In the genomic region with DNA sequence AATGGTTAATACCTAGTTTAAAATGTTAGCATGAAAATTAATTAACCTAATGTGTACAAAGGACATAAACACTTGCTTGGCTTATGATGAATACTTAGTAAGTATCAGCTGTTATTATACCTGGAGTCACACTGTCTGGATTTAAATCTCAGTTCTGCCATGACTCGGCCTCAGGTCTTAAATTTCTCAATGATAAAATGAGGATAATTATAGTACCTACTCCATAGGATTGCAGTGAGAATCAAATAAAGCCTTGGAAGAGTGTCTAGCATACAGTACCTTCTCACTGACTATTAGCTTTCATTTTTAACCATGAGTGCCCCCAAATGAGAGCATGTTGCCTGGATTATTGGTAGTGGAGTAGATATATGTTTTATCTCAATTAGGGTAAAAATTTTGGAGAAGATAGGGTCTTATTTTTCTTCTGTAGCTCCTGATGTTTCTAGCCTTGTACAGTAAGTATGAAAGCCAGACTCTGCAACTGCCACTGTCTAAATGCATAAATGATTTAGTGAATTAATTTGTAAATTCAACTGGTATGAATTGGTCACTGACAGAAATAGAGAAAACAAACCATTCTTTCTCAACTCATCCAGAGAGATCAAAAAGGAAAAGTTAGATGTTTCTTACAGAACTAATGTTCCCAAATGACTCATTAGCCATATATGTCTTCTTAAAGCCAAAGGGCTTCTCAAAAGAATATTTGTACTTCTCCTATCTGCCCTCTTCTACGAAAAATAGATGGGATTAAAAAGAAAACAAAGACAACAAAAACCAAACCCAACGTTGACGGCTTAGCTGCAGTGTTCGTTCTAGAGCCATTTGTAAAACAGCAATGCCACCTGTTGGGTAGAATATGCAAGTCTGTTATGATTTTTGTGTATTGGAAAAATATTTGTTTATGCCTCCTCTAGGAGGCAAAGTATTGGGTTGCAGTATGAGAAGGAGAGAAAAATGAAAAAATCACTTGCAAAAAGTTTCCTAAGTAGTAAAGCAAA, we compare ENCODE assay signal across 8 cellular contexts. TPM values are rescaled to one million over a fixed set of nuclear protein-coding genes. Genes with fewer than 3 reads are reported as not detected.
DNase-seq lines count a peak whose midpoint lies in the region; ATAC-seq and TF ChIP-seq lines count a peak whose summit lies in the region.

No MANE protein-coding gene starts in this region.

- POLR2A ChIA-PET in HCT116 (lab: Charles Lee) (no interaction called here), RWPE1 (lab: Yijun Ruan, JAX; ENCODE audit: low non-redundant PET) (no interaction called here)

- H2AFZ ChIP-seq in HCT116 (ENCODE audit: low read depth, low read length, poor library complexity, severe bottlenecking), result peak overlapping the region; percentile 58

- no TSS peak for BruUV-seq in HCT116 (replicated peaks; lab: Mats Ljungman, UMichigan)

- H3K36me3 ChIP-seq in HCT116 (ENCODE audit: control insufficient read depth in 1 of 2, insufficient read depth in 2 of 2, low read length in 2 of 2) (no peaks in the 10 kb centered on the region), tibial artery (no peaks in the 10 kb centered on the region)

- TF ChIP-seq CTCF in AG09309 (IDR thresholded peaks at IDR 0.05; ENCODE audit: control insufficient read depth, insufficient read depth, low read depth, low read length, missing control alignments), result peak; percentile 49
- TF ChIP-seq CTCF in HCT116 (IDR thresholded peaks at IDR 0.05 in 2 of 3, conservative IDR thresholded peaks at IDR 0.05 in 1 of 3; ENCODE audit: borderline replicate concordance in 1 of 3, insufficient read depth in 1 of 3, low read depth in 2 of 3, low read length in 2 of 3), result peak; percentile 41 to 90 (median 68)
- TF ChIP-seq CTCF in RWPE1 (conservative IDR thresholded peaks at IDR 0.05; ENCODE audit: low read depth), result peak; percentile 30; the same call in 1 of the 2 replicates
- peak; percentile 59 to 67 for TF ChIP-seq CTCF in tibial artery (IDR thresholded peaks at IDR 0.05)

- no peaks in the 10 kb centered on the region for H4K20me1 ChIP-seq in HCT116 (ENCODE audit: insufficient read depth)

- H3K79me2 ChIP-seq in HCT116 (ENCODE audit: insufficient read depth, low read length), result no peaks in the 10 kb centered on the region

- intact Hi-C loops in HCT116 (cut with micrococcal nuclease), result loop anchor here (1.0 to 10.0 kb wide), 5 partner anchors 193 to 1279 kb away; no protein-coding TSS in a partner anchor
- intact Hi-C loops in tibial artery (cut with DNase I; ENCODE audit: low total_unique reads), result loop anchor here (10.0 kb wide), 1 partner anchor 217 kb away; the partner anchor contains the start of gene PRRX1

- H3K4me1 ChIP-seq in HCT116 (ENCODE audit: control insufficient read depth in 1 of 2, insufficient read depth in 2 of 2, low read length in 2 of 2), result no peaks in the 10 kb centered on the region
- H3K4me1 ChIP-seq in tibial artery, result peaks cover 0 to 21% (median 3%) of the 10 kb centered on the region in 4 donors

- no peaks in the 10 kb centered on the region for H3K9me2 ChIP-seq in HCT116 (ENCODE audit: insufficient read depth)

- RAD21 ChIA-PET in HCT116 (lab: Charles Lee; ENCODE audit: low non-redundant PET in 1 of 2, low total read pairs in 2 of 2, uncharacterized antibody in 2 of 2, unreplicated experiment in 2 of 2), result interaction anchor here (0.5 to 1.2 kb wide), 2 partner anchors 48 to 192 kb away, joined by 3 to 4 read pairs; no protein-coding TSS in a partner anchor

- no peak for TF ChIP-seq POLR2A in HCT116 (IDR thresholded peaks at IDR 0.05; ENCODE audit: borderline replicate concordance, extremely low read depth, insufficient read depth, insufficient read length)

- H3K4me3 ChIP-seq in AG09309 (ENCODE audit: control insufficient read depth, low read depth, low read length), result no peak overlapping the region
- no peak overlapping the region for H3K4me3 ChIP-seq in HCT116 (replicated peaks in 1 of 2; ENCODE audit: low read depth in 1 of 2, low read length in 2 of 2)
- H3K4me3 ChIP-seq in tibial artery, result peak overlapping the region; percentile 17 to 19

- peak overlapping the region; percentile 48 for H3K4me2 ChIP-seq in HCT116 (ENCODE audit: low read length)

- no peak overlapping the region for H3K27ac ChIP-seq in HCT116 (ENCODE audit: low read depth, low read length)
- no peak overlapping the region for H3K27ac ChIP-seq in RWPE1
- no peak overlapping the region for H3K27ac ChIP-seq in tibial artery

- CTCF ChIA-PET in HCT116 (lab: Charles Lee) (interaction anchor here (1.0 kb wide), 2 partner anchors 192 to 871 kb away, joined by 3 to 4 read pairs; no protein-coding TSS in a partner anchor), RWPE1 (lab: Yijun Ruan, JAX) (interaction anchor here (0.6 to 0.7 kb wide), 2 partner anchors 33 to 1366 kb away, joined by 3 to 4 read pairs; no protein-coding TSS in a partner anchor)

- H3K9me3 ChIP-seq in HCT116 (ENCODE audit: control insufficient read depth in 1 of 2, insufficient read depth in 1 of 2, low read depth in 1 of 2, low read length in 2 of 2) (no peaks in the 10 kb centered on the region), tibial artery (no peaks in the 10 kb centered on the region)

- peak; percentile 88 for TF ChIP-seq RAD21 in HCT116 (IDR thresholded peaks at IDR 0.05; ENCODE audit: low read depth)

- H3K27me3 ChIP-seq in HCT116 (ENCODE audit: insufficient read depth, low read length), result no peaks in the 10 kb centered on the region
- no peaks in the 10 kb centered on the region for H3K27me3 ChIP-seq in tibial artery

- DNase-seq in AG09309 (ENCODE audit: low read depth), result peak; percentile 37
- peak; percentile 37 for DNase-seq in HCT116 (ENCODE audit: low read depth, low spot score)
- DNase-seq in RWPE1 (ENCODE audit: low spot score), result no peak
- peak; percentile 2 for DNase-seq in glomerular endothelial cell (ENCODE audit: extremely low read depth, low read depth, low spot score)
- DNase-seq in tibial artery, result no peak
- no peak for DNase-seq in stimulated activated CD4-positive, alpha-beta T cell treated with anti-CD3 and anti-CD28 coated beads, Interleukin-4, amount 100 ng/mL, for 1 hour
- no peak for DNase-seq in activated gamma-delta T cell (lab: John Stamatoyannopoulos, UW)

- ATAC-seq in HCT116, result peak; percentile 89
- no peak for ATAC-seq in HG03108 (IDR thresholded peaks at IDR 0.05; ENCODE audit: unreplicated experiment)

- no peak overlapping the region for H3K9ac ChIP-seq in HCT116 (ENCODE audit: low read length)

TF ChIP-seq in HCT116, 20 proteins besides CTCF, POLR2A, EP300 and RAD21:
- TF ChIP-seq CBX3 (IDR thresholded peaks at IDR 0.05; ENCODE audit: low read depth) (0 out of 2 replicates have a peak, but pooled peaks have one; percentile 13), ELF1 (IDR thresholded peaks at IDR 0.05; ENCODE audit: borderline replicate concordance, low read depth) (no peak), JUND (IDR thresholded peaks at IDR 0.05) (no peak), ATF3 (IDR thresholded peaks at IDR 0.05) (no peak), EZH2phosphoT487 (IDR thresholded peaks at IDR 0.05; ENCODE audit: borderline replicate concordance) (no peak), ZFX (IDR thresholded peaks at IDR 0.05) (no peak), YY1 (IDR thresholded peaks at IDR 0.05; ENCODE audit: extremely low read depth, insufficient replicate concordance, low read depth, low read length) (no peak), SP1 (IDR thresholded peaks at IDR 0.05; ENCODE audit: low read depth) (no peak), TCF7L2 (IDR thresholded peaks at IDR 0.05; ENCODE audit: borderline replicate concordance, extremely low read depth, insufficient read depth, insufficient read length) (no peak)
TF ChIP-seq in HCT116: peak in this region for 1.

RNA-seq across cellular contexts. Expression of gene MROH9, which starts 53.8 kb away (rescaled TPM):
- total RNA-seq in HCT116 (2021; ENCODE audit: unreplicated experiment) (not detected), glomerular endothelial cell (not detected in 2 replicates)
- not detected in 2 replicates for polyA plus RNA-seq in HCT116 (2012)

Comparison
In these comparisons a context has a peak if more than half of its experiments do, and no peak if none do; other contexts are left out.
1. DNase-seq: peak in AG09309 (single experiment), HCT116 (single experiment) and glomerular endothelial cell (single experiment); none in RWPE1 (single experiment), tibial artery (0 of 2), stimulated activated CD4-positive, alpha-beta T cell treated with anti-CD3 and anti-CD28 coated beads, Interleukin-4, amount 100 ng/mL, for 1 hour (single experiment) and activated gamma-delta T cell (single experiment).
2. H3K4me3 ChIP-seq: peak in tibial artery (2 of 2); none in AG09309 (single experiment) and HCT116 (0 of 2).
3. Peak in every context shown above with its lines, with median percentiles within 50 percentile points of each other: CTCF ChIP-seq.